In the genomic region with DNA sequence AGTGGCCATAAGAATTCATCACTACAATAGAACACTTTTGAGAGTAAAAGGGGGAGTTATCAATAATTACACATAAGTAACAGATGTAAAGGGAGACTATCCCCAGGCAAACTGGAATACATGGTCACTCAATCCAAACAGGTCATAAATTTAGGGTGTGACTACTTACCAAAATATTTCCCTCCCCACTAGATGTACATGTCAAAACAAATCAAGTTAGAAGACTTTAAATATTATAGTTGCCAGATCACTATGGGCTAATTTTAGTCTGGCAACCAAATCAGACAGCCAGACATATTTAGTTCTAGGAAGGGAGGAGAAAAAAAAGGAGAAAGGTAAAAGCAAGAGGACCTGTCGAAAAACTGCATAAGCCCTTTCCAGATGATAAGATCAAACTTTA, we compare ENCODE assay signal across 26 cellular contexts. TPM values are rescaled to one million over a fixed set of nuclear protein-coding genes. Genes with fewer than 3 reads are reported as not detected.
DNase-seq lines count a peak whose midpoint lies in the region; ATAC-seq, FAIRE-seq and TF ChIP-seq lines count a peak whose summit lies in the region.
"Had no signal": no experiment of that assay in that cellular context is flagged by ENCODE, and none has a peak within 500 bp of the region (broad histone marks: within the 10 kb centered on the region; RNA-seq: fewer than 3 reads in every experiment).

No MANE protein-coding gene starts in this region.

- ATAC-seq in HG02623 (IDR thresholded peaks at IDR 0.05; ENCODE audit: unreplicated experiment) (no peak), HG02763 (IDR thresholded peaks at IDR 0.05; ENCODE audit: unreplicated experiment) (no peak)
- ATAC-seq: CD8-positive, alpha-beta T cell; sciatic nerve had no signal

- H3K4me1 ChIP-seq in ACC112 (ENCODE audit: control insufficient read depth, insufficient read depth, low read length, unreplicated experiment) = peaks cover 40% of the 10 kb centered on the region

- H3K27me3 ChIP-seq in ACC112 (ENCODE audit: insufficient read depth, low read length) (no peaks in the 10 kb centered on the region), bronchial epithelial cell (ENCODE audit: control insufficient read depth, insufficient read depth, low read length) (no peaks in the 10 kb centered on the region)
- H3K27me3 ChIP-seq: neutrophil had no signal

- H2AFZ ChIP-seq in ACC112 (ENCODE audit: low read length, unreplicated experiment) = peak overlapping the region; percentile 47

- no peak for FAIRE-seq in bronchial epithelial cell (lab: Jason Lieb, UNC)
- FAIRE-seq: endothelial cell of umbilical vein, TTC549, urothelium cell line had no signal

- H3K36me3 ChIP-seq in ACC112 (ENCODE audit: insufficient read depth, low read length) (no peaks in the 10 kb centered on the region), bronchial epithelial cell (ENCODE audit: control insufficient read depth, insufficient read depth, low read length) (no peaks in the 10 kb centered on the region)
- H3K36me3 ChIP-seq: neutrophil had no signal

- no peak overlapping the region for H3K27ac ChIP-seq in ACC112 (ENCODE audit: low read depth, low read length)
- H3K27ac ChIP-seq: neutrophil had no signal

- H3K4me3 ChIP-seq in ACC112 (ENCODE audit: low read depth, low read length) = peak overlapping the region; percentile 59
- H3K4me3 ChIP-seq in bronchial epithelial cell (ENCODE audit: low read depth, low read length) = no peak overlapping the region

- no peak for TF ChIP-seq CTCF in bronchial epithelial cell (IDR thresholded peaks at IDR 0.05; ENCODE audit: insufficient read depth, low read length, severe bottlenecking)

- DNase-seq in M059J (ENCODE audit: low read depth) = peak; percentile 61
- DNase-seq in bronchial epithelial cell (ENCODE audit: low read depth) = peak; percentile 86
- DNase-seq in hepatic stellate cell (ENCODE audit: low spot score) = peak; percentile 4
- no peak for DNase-seq in NCI-H526 (lab: John Stamatoyannopoulos, UW)
- DNase-seq in H4 (ENCODE audit: low spot score) = no peak
- DNase-seq: activated CD4-positive, alpha-beta T cell treated with anti-CD3 and anti-CD28 coated beads for 48 hours; activated gamma-delta T cell treated with Interleukin-2 at 50 U/mL for 16 hours; anterior cingulate cortex; CD8-positive, alpha-beta T cell; cortex of kidney; DMS79; head of caudate nucleus; islet precursor cell; midbrain; NCI-H2029; NCI-H510A; OCI-M1; stimulated activated CD4-positive, alpha-beta T cell treated with anti-CD3 and anti-CD28 coated beads, Interleukin-2, amount 100 ng/mL, for 48 hours had no signal

- H3K79me2 ChIP-seq in ACC112 (ENCODE audit: control insufficient read depth, insufficient read depth, low read length, unreplicated experiment) = no peaks in the 10 kb centered on the region

RNA-seq across cellular contexts. Expression of a gene that starts 23.1 kb away (rescaled TPM):
- not detected in 2 replicates for total RNA-seq in M059J (2014; rRNA removed; shearing (Covaris generic))
- total RNA-seq in bronchial epithelial cell = not detected in 2 replicates
- total RNA-seq in H4 (2014; rRNA removed; shearing (Covaris generic)) = not detected in 2 replicates
- total RNA-seq: CD8-positive, alpha-beta T cell; endothelial cell of umbilical vein had no signal

RNA-seq across cellular contexts. Expression of a gene that starts 34.2 kb away (rescaled TPM):
- total RNA-seq in M059J (2014; rRNA removed; shearing (Covaris generic)) = 13.6 and 17.5 TPM in 2 replicates
- total RNA-seq in bronchial epithelial cell = 1.8 and 8.8 TPM in 2 replicates
- 0.86 and 2.7 TPM in 2 replicates for total RNA-seq in H4 (2014; rRNA removed; shearing (Covaris generic))

RNA-seq across cellular contexts. Expression of a gene that starts 47.6 kb away (rescaled TPM):
- total RNA-seq in M059J (2014; rRNA removed; shearing (Covaris generic)) = 0.20 TPM in 1 of 2 replicates, not detected in the other
- not detected in 2 replicates for total RNA-seq in bronchial epithelial cell
- not detected in 2 replicates for total RNA-seq in H4 (2014; rRNA removed; shearing (Covaris generic))
- total RNA-seq: CD8-positive, alpha-beta T cell; endothelial cell of umbilical vein; sciatic nerve had no signal

Comparison
In these comparisons a context has a peak if more than half of its experiments do, and no peak if none do; other contexts are left out.
1. DNase-seq: peak in M059J (single experiment), bronchial epithelial cell (single experiment) and hepatic stellate cell (single experiment); none in NCI-H526 (0 of 2) and H4 (single experiment).